Comparison of ENCODE assay signal across 12 cellular contexts in the genomic region with DNA sequence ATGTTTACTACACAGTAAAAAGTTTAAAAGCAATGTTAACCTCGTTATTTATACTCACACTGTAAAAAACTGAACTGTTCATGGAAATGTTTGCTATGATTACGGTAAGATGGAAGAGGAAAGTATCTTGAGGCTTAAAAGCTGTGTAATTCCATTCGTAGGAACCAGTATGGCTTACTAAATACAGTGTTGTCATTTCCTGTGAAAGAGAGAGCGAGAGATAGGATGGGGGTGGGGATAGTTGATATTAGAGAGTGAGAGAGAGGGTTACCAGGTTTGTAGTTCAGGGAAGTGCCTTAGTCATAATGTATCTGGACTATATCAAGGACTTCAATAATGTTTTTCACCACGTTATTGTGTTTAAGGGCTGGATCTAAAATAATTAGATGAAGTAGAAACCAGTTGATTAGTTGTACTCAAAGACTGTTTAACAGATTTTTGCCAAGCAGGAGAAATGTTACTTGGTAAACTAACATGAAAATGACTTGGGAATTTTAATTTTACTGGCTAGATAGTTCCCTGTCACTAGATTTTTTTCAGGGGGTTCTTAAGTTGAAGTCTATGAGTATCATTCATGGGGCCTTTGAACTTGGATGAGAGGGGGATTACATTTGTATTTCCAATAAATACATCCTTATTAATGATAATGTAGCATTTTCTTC. TPM values are rescaled to one million over a fixed set of nuclear protein-coding genes. Genes with fewer than 3 reads are reported as not detected.
A peak's percentile ranks its signal among the peaks of the same experiment; 100 is the strongest.
DNase-seq lines count a peak whose midpoint lies in the region; ATAC-seq and TF ChIP-seq lines count a peak whose summit lies in the region.
"Had no signal": no experiment of that assay in that cellular context is flagged by ENCODE, and none has a peak within 500 bp of the region (broad histone marks: within the 10 kb centered on the region; RNA-seq: fewer than 3 reads in every experiment).

No MANE protein-coding gene starts in this region.

- no peaks in the 10 kb centered on the region for H3K27me3 ChIP-seq in PC-3 (ENCODE audit: low read length)
- no peaks in the 10 kb centered on the region for H3K27me3 ChIP-seq in psoas muscle (ENCODE audit: insufficient read depth in 3 of 3, low read length in 2 of 3)
- H3K27me3 ChIP-seq: suprapubic skin had no signal

- TF ChIP-seq CTCF in PC-3 (conservative IDR thresholded peaks at IDR 0.05; ENCODE audit: low read depth, low read length) (no peak), fibroblast of the aortic adventitia (IDR thresholded peaks at IDR 0.05; ENCODE audit: insufficient read depth, low read length) (no peak), psoas muscle (IDR thresholded peaks at IDR 0.05) (no peak), coronary artery (IDR thresholded peaks at IDR 0.05) (no peak)

- no peaks in the 10 kb centered on the region for H3K9me3 ChIP-seq in PC-3 (ENCODE audit: low read length)
- no peaks in the 10 kb centered on the region for H3K9me3 ChIP-seq in psoas muscle
- H3K9me3 ChIP-seq: suprapubic skin had no signal

- H3K4me3 ChIP-seq in PC-3 (ENCODE audit: low read length) (no peak overlapping the region), fibroblast of the aortic adventitia (ENCODE audit: low read depth, low read length) (no peak overlapping the region), psoas muscle (no peak overlapping the region), coronary artery (no peak overlapping the region)
- H3K4me3 ChIP-seq: suprapubic skin had no signal

- 79 to 82% (median 80%) methylated on average over 5 of the region's 5 CpGs for WGBS in psoas muscle, 3 donors

- H3K9ac ChIP-seq in PC-3 (ENCODE audit: low read length), result no peak overlapping the region

- no peak overlapping the region for H3K4me2 ChIP-seq in PC-3 (ENCODE audit: low read length)

- H3K4me1 ChIP-seq in PC-3 (ENCODE audit: insufficient read depth, low read length) (peaks cover 40% of the 10 kb centered on the region), psoas muscle (peaks cover 39% of the 10 kb centered on the region)

- H3K27ac ChIP-seq in PC-3 (ENCODE audit: low read length) (peak overlapping the region; percentile 64; the same call in 1 of the 2 replicates), psoas muscle (no peak overlapping the region), coronary artery (no peak overlapping the region)
- H3K27ac ChIP-seq: suprapubic skin had no signal

- POLR2A ChIA-PET in PC-3 (lab: Charles Lee; ENCODE audit: unreplicated experiment), result no interaction called here

- peaks cover 6% of the 10 kb centered on the region; the same call in 1 of the 2 replicates for H3K36me3 ChIP-seq in PC-3 (ENCODE audit: low read depth, low read length)
- no peaks in the 10 kb centered on the region for H3K36me3 ChIP-seq in psoas muscle (ENCODE audit: insufficient read depth in 1 of 2, low read depth in 1 of 2)
- H3K36me3 ChIP-seq: suprapubic skin had no signal

- ATAC-seq in GM21717 (IDR thresholded peaks at IDR 0.05; ENCODE audit: unreplicated experiment), result peak; percentile 95
- no peak for ATAC-seq in PC-3
- peak; percentile 41 to 71 (median 58) for ATAC-seq in psoas muscle
- no peak for ATAC-seq in HG02840 (IDR thresholded peaks at IDR 0.05; ENCODE audit: low FRiP score, unreplicated experiment)
- ATAC-seq in GM18868 (IDR thresholded peaks at IDR 0.05; ENCODE audit: unreplicated experiment), result no peak

- no peak overlapping the region for H2AFZ ChIP-seq in PC-3 (ENCODE audit: low read length)

- no peaks in the 10 kb centered on the region for H3F3A ChIP-seq in PC-3 (ENCODE audit: low read length, unreplicated experiment)

- no peaks in the 10 kb centered on the region for H3K9me2 ChIP-seq in PC-3 (replicated peaks; ENCODE audit: low read length)

- H4K20me1 ChIP-seq in PC-3 (ENCODE audit: low read length), result no peaks in the 10 kb centered on the region

- BruUV-seq in PC-3 (replicated peaks; lab: Mats Ljungman, UMichigan), result no TSS peak

- CTCF ChIA-PET in PC-3 (lab: Charles Lee), result no interaction called here

- intact Hi-C loops in PC-3 (cut with micrococcal nuclease) (loop anchor here (1.0 kb wide), 2 partner anchors 15 to 167 kb away; no protein-coding TSS in a partner anchor), psoas muscle (cut with DNase I) (no loop called here)

- DNase-seq in PC-3 (no peak), fibroblast of the aortic adventitia (ENCODE audit: low read depth) (peak; percentile 65), psoas muscle (no peak), hippocampal formation (lab: John Stamatoyannopoulos, UW) (no peak), coronary artery (ENCODE audit: low spot score) (no peak)
- DNase-seq: activated naive CD4-positive, alpha-beta T cell treated with anti-CD3 and anti-CD28 coated beads, Interleukin-2, amount 10 ng/mL, durations not matched to agents 7 days and 5 days; NCI-H1436 treated with DMSO at 0.1 percent for 48 hours; T1000 had no signal

- peaks cover 94% of the 10 kb centered on the region for H3K79me2 ChIP-seq in PC-3 (ENCODE audit: low read length)

RNA-seq across cellular contexts. Expression of a gene that starts 30.4 kb away (rescaled TPM):
- total RNA-seq in PC-3 (2014; rRNA removed), result 37.1 and 71.8 TPM in 2 replicates
- total RNA-seq in fibroblast of the aortic adventitia (ENCODE audit: low replicate concordance), result 29.2 and 136 TPM in 2 replicates
- 10 to 100 TPM; 32.9 to 35.6 (median 33.3) TPM for total RNA-seq in psoas muscle
- polyA plus RNA-seq in psoas muscle, result 10 to 100 TPM; 12.2 to 16.8 (median 14.6) TPM

Comparison
In these comparisons a context has a peak if more than half of its experiments do, and no peak if none do; other contexts are left out.
1. ATAC-seq: peak in GM21717 (single experiment) and psoas muscle (4 of 4); none in PC-3 (single experiment), HG02840 (single experiment) and GM18868 (single experiment).